ENCODE assay signal across 14 cellular contexts in genomic region chr20:44641305-44641704, GRCh38. TPM values are rescaled to one million over a fixed set of nuclear protein-coding genes. Genes with fewer than 3 reads are reported as not detected.
DNase-seq lines count a peak whose midpoint lies in the region; ATAC-seq, FAIRE-seq and TF ChIP-seq lines count a peak whose summit lies in the region.
"Had no signal": no experiment of that assay in that cellular context is flagged by ENCODE, and none has a peak within 500 bp of the region (broad histone marks: within the 10 kb centered on the region; RNA-seq: fewer than 3 reads in every experiment).

No MANE protein-coding gene starts in this region.

- no peak for TF ChIP-seq CTCF in HFFc6 (IDR thresholded peaks at IDR 0.05)
- no peak for TF ChIP-seq CTCF in VCaP (conservative IDR thresholded peaks at IDR 0.05)
- TF ChIP-seq CTCF in D721Med (IDR thresholded peaks at IDR 0.05; ENCODE audit: insufficient read depth, missing control alignments) = no peak

- H3K36me3 Mint-ChIP-seq in HFFc6 (ENCODE audit: low read depth) = peaks cover 14% of the 10 kb centered on the region
- H3K36me3 Mint-ChIP-seq in immature natural killer cell = peaks cover 18 to 24% (median 23%) of the 10 kb centered on the region in 3 donors

- H3K4me3 ChIP-seq in BLaER1 = no peak overlapping the region
- H3K4me3 ChIP-seq: gastroesophageal sphincter had no signal

- H3K27me3 Mint-ChIP-seq in HFFc6 (ENCODE audit: insufficient read depth) = no peaks in the 10 kb centered on the region; the same call in 1 of the 2 replicates
- peaks cover 0 to 9% (median 4%) of the 10 kb centered on the region in 3 donors for H3K27me3 Mint-ChIP-seq in immature natural killer cell (ENCODE audit: low read depth in 3 of 3)

- no peak for FAIRE-seq in D721Med (lab: Jason Lieb, UNC)

- H3K4me3 Mint-ChIP-seq in HFFc6 (no peak overlapping the region), immature natural killer cell (peak overlapping the region; percentile 75 to 86 (median 81))

- H3K9me3 Mint-ChIP-seq in HFFc6 (peaks cover 4% of the 10 kb centered on the region; the same call in 1 of the 2 replicates), immature natural killer cell (peaks cover 0 to 2% (median 0%) of the 10 kb centered on the region in 6 donors)

- peaks cover 32% of the 10 kb centered on the region for H4K20me1 ChIP-seq in BLaER1

- peak overlapping the region; percentile 97 for H3K4me2 ChIP-seq in BLaER1

- peaks cover 52% of the 10 kb centered on the region for H3K36me3 ChIP-seq in BLaER1
- H3K36me3 ChIP-seq: gastroesophageal sphincter had no signal

- peaks cover 76% of the 10 kb centered on the region for H3K4me1 ChIP-seq in BLaER1

- no peaks in the 10 kb centered on the region for H3K9me3 ChIP-seq in BLaER1
- H3K9me3 ChIP-seq: gastroesophageal sphincter had no signal

- no peak for ATAC-seq in GM18909 (IDR thresholded peaks at IDR 0.05; ENCODE audit: poor library complexity, unreplicated experiment)
- ATAC-seq: activated CD4-positive, CD25-positive, alpha-beta regulatory T cell treated with anti-CD3 and anti-CD28 coated beads, Interleukin-2, amount 50 U/mL, for 24 hours; gastroesophageal sphincter; left cardiac atrium had no signal

- no peak for DNase-seq in HFFc6
- peak in 1 of 3 donors; percentile 2 for DNase-seq in immature natural killer cell
- no peak for DNase-seq in NAMALWA (ENCODE audit: low spot score)
- no peak for DNase-seq in D721Med (ENCODE audit: insufficient read length, low spot score)
- DNase-seq in NCI-H2227 (lab: John Stamatoyannopoulos, UW; ENCODE audit: unreplicated experiment) = no peak
- DNase-seq: left cardiac atrium, NCI-H226, nucleus accumbens, RPMI8226 had no signal

- H3K27me3 ChIP-seq in BLaER1 = no peaks in the 10 kb centered on the region
- H3K27me3 ChIP-seq: gastroesophageal sphincter had no signal

- peak overlapping the region; percentile 61; the same call in 1 of the 2 replicates for H3K9ac ChIP-seq in BLaER1

- H3K4me1 Mint-ChIP-seq in HFFc6 (ENCODE audit: low read depth) (peaks cover 51% of the 10 kb centered on the region), immature natural killer cell (peaks cover 78 to 81% of the 10 kb centered on the region in 2 donors)

- H3K27ac ChIP-seq in BLaER1 (peak overlapping the region; percentile 100), VCaP (peak overlapping the region; percentile 71; the same call in 1 of the 2 replicates)

- peak overlapping the region; percentile 89; the same call in 1 of the 2 replicates for H3K27ac Mint-ChIP-seq in HFFc6
- peak overlapping the region; percentile 92 to 97 (median 94) for H3K27ac Mint-ChIP-seq in immature natural killer cell

RNA-seq across cellular contexts. Expression of gene ADA, which starts 10.2 kb away (rescaled TPM):
- 10 to 100 TPM; 11.0 to 15.9 (median 12.7) TPM for total RNA-seq in HFFc6 (2021; fragmentation: NEBNext Ultra II Directional; extraction: Animal tissue kit (Norgen Biotek cat#: 25700))
- 100 to 1,000 TPM in 2 of 3 donors, 10 to 100 TPM in 1; 96.9 to 150 (median 124) TPM for polyA plus RNA-seq in immature natural killer cell

RNA-seq across cellular contexts. Expression of gene PKIG, which starts 58.9 kb away (rescaled TPM):
- 10 to 100 TPM; 35.5 to 57.6 (median 52.0) TPM for total RNA-seq in HFFc6 (2021; fragmentation: NEBNext Ultra II Directional; extraction: Animal tissue kit (Norgen Biotek cat#: 25700))
- polyA plus RNA-seq in immature natural killer cell = 1 to 10 TPM; 1.6 to 2.6 (median 1.8) TPM
